ENCODE assay signal across 1 cellular context in the genomic region with DNA sequence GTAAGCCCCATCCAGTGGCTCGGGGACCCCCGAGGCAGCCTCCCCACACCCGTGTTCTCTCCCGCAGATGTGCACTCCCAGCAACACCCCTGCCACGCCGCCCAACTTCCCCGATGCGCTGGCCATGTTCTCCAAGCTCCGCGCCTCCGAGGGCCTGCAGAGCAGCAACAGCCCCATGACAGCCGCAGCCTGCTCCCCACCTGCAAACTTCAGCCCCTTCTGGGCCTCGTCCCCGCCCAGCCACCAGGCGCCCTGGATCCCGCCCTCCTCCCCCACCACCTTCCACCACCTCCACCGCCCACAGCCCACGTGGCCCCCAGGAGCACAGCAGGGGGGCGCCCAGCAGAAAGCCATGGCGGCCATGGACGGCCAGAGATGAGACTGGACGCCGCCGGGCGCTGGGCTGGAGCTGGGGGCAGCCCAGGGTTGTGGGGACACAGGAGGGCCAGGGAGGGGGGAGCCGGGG.
TF ChIP-seq lines count a peak whose summit lies in the region.

No MANE protein-coding gene starts in this region.

TF ChIP-seq in K562, 482 proteins besides CTCF, POLR2A, EP300 and RAD21:
- TF ChIP-seq CTBP1 (IDR thresholded peaks at IDR 0.05; ENCODE audit: borderline replicate concordance) = no peak
- peak; percentile 75 for TF ChIP-seq RBFOX2 (IDR thresholded peaks at IDR 0.05; ENCODE audit: low read depth, low read length)
- TF ChIP-seq POLR2G (IDR thresholded peaks at IDR 0.05; ENCODE audit: low read depth, low read length) = peak; percentile 81
- TF ChIP-seq, protein P1, sequence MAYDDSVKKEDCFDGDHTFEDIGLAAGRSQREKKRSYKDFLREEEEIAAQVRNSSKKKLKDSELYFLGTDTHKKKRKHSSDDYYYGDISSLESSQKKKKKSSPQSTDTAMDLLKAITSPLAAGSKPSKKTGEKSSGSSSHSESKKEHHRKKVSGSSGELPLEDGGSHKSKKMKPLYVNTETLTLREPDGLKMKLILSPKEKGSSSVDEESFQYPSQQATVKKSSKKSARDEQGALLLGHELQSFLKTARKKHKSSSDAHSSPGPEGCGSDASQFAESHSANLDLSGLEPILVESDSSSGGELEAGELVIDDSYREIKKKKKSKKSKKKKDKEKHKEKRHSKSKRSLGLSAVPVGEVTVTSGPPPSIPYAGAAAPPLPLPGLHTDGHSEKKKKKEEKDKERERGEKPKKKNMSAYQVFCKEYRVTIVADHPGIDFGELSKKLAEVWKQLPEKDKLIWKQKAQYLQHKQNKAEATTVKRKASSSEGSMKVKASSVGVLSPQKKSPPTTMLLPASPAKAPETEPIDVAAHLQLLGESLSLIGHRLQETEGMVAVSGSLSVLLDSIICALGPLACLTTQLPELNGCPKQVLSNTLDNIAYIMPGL (CRISPR knock-in tag; IDR thresholded peaks at IDR 0.05) = no peak
- TF ChIP-seq NONO (IDR thresholded peaks at IDR 0.05; ENCODE audit: low read depth in 2 of 2, low read length in 1 of 2) = no peak
- TF ChIP-seq MYC (IDR thresholded peaks at IDR 0.05; ENCODE audit: low read depth, low read length) = peak; percentile 23; the same call in 1 of the 2 replicates
- TF ChIP-seq MYC (CRISPR knock-in tag; IDR thresholded peaks at IDR 0.05; ENCODE audit: borderline replicate concordance, low read depth) = no peak
- no peak for TF ChIP-seq WHSC1 (IDR thresholded peaks at IDR 0.05; ENCODE audit: low read length)
- no peak for TF ChIP-seq MIER1 (IDR thresholded peaks at IDR 0.05; ENCODE audit: low read depth)
- TF ChIP-seq YY1 (IDR thresholded peaks at IDR 0.05; ENCODE audit: borderline replicate concordance in 1 of 3, control insufficient read depth in 1 of 3, extremely low read depth in 1 of 3, insufficient read depth in 3 of 3, insufficient read length in 1 of 3, insufficient replicate concordance in 2 of 3, low read depth in 1 of 3, low read length in 2 of 3) = peak; percentile 29 to 88 (median 58)
- TF ChIP-seq DACH1 (IDR thresholded peaks at IDR 0.05; ENCODE audit: partially characterized antibody) = no peak
- TF ChIP-seq, protein P2, sequence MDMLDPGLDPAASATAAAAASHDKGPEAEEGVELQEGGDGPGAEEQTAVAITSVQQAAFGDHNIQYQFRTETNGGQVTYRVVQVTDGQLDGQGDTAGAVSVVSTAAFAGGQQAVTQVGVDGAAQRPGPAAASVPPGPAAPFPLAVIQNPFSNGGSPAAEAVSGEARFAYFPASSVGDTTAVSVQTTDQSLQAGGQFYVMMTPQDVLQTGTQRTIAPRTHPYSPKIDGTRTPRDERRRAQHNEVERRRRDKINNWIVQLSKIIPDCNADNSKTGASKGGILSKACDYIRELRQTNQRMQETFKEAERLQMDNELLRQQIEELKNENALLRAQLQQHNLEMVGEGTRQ (CRISPR knock-in tag; IDR thresholded peaks at IDR 0.05) = peak; percentile 35; the same call in 1 of the 2 replicates
- TF ChIP-seq, protein P3, sequence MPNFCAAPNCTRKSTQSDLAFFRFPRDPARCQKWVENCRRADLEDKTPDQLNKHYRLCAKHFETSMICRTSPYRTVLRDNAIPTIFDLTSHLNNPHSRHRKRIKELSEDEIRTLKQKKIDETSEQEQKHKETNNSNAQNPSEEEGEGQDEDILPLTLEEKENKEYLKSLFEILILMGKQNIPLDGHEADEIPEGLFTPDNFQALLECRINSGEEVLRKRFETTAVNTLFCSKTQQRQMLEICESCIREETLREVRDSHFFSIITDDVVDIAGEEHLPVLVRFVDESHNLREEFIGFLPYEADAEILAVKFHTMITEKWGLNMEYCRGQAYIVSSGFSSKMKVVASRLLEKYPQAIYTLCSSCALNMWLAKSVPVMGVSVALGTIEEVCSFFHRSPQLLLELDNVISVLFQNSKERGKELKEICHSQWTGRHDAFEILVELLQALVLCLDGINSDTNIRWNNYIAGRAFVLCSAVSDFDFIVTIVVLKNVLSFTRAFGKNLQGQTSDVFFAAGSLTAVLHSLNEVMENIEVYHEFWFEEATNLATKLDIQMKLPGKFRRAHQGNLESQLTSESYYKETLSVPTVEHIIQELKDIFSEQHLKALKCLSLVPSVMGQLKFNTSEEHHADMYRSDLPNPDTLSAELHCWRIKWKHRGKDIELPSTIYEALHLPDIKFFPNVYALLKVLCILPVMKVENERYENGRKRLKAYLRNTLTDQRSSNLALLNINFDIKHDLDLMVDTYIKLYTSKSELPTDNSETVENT (CRISPR knock-in tag; IDR thresholded peaks at IDR 0.05) = peak; percentile 24; the same call in 1 of the 2 replicates
- TF ChIP-seq RBM22 (IDR thresholded peaks at IDR 0.05; ENCODE audit: low read depth, low read length, poor library complexity, severe bottlenecking) = peak; percentile 79
- TF ChIP-seq EGR1 (conservative IDR thresholded peaks at IDR 0.05) = peak; percentile 35; the same call in 1 of the 2 replicates
- no peak for TF ChIP-seq BMI1 (IDR thresholded peaks at IDR 0.05; ENCODE audit: low read length)
- TF ChIP-seq, protein P4, sequence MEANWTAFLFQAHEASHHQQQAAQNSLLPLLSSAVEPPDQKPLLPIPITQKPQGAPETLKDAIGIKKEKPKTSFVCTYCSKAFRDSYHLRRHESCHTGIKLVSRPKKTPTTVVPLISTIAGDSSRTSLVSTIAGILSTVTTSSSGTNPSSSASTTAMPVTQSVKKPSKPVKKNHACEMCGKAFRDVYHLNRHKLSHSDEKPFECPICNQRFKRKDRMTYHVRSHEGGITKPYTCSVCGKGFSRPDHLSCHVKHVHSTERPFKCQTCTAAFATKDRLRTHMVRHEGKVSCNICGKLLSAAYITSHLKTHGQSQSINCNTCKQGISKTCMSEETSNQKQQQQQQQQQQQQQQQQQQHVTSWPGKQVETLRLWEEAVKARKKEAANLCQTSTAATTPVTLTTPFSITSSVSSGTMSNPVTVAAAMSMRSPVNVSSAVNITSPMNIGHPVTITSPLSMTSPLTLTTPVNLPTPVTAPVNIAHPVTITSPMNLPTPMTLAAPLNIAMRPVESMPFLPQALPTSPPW (CRISPR knock-in tag; IDR thresholded peaks at IDR 0.05) = peak; percentile 73
- TF ChIP-seq, protein P5, sequence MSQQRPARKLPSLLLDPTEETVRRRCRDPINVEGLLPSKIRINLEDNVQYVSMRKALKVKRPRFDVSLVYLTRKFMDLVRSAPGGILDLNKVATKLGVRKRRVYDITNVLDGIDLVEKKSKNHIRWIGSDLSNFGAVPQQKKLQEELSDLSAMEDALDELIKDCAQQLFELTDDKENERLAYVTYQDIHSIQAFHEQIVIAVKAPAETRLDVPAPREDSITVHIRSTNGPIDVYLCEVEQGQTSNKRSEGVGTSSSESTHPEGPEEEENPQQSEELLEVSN (IDR thresholded peaks at IDR 0.05; ENCODE audit: borderline replicate concordance in 1 of 2, extremely low read depth in 1 of 2, insufficient read depth in 1 of 2, insufficient read length in 1 of 2, low read depth in 1 of 2, low read length in 1 of 2, poor library complexity in 1 of 2, severe bottlenecking in 1 of 2) = peak in 1 of 2 experiments; percentile 45
